Comparison of ENCODE assay signal across 8 cellular contexts in genomic region chr18:77131652-77132368, GRCh38. TPM values are rescaled to one million over a fixed set of nuclear protein-coding genes. Genes with fewer than 3 reads are reported as not detected.
DNase-seq lines count a peak whose midpoint lies in the region; ATAC-seq and TF ChIP-seq lines count a peak whose summit lies in the region.

No MANE protein-coding gene starts in this region.

- H3K4me1 Mint-ChIP-seq in T-helper 17 cell, result peaks cover 45% of the 10 kb centered on the region
- H3K4me1 Mint-ChIP-seq in dendritic cell treated with granulocyte-macrophage colony-stimulating factor and Interleukin-4, amounts not matched to agents 40 ng/mL and 50 ng/mL, for 4 days (ENCODE audit: low read depth), result peaks cover 68% of the 10 kb centered on the region

- H3K27ac ChIP-seq in thoracic aorta, result peak overlapping the region; percentile 81 to 89

- peak overlapping the region; percentile 81 for H3K4me3 ChIP-seq in thoracic aorta

- peak overlapping the region; percentile 98 for H3K4me3 Mint-ChIP-seq in T-helper 17 cell
- peak overlapping the region; percentile 96 for H3K4me3 Mint-ChIP-seq in dendritic cell treated with granulocyte-macrophage colony-stimulating factor and Interleukin-4, amounts not matched to agents 40 ng/mL and 50 ng/mL, for 4 days

- H3K9me3 Mint-ChIP-seq in dendritic cell treated with granulocyte-macrophage colony-stimulating factor and Interleukin-4, amounts not matched to agents 40 ng/mL and 50 ng/mL, for 4 days, result no peaks in the 10 kb centered on the region

- H3K36me3 Mint-ChIP-seq in T-helper 17 cell (ENCODE audit: low read depth), result peaks cover 5% of the 10 kb centered on the region
- peaks cover 44% of the 10 kb centered on the region for H3K36me3 Mint-ChIP-seq in dendritic cell treated with granulocyte-macrophage colony-stimulating factor and Interleukin-4, amounts not matched to agents 40 ng/mL and 50 ng/mL, for 4 days (ENCODE audit: low read depth)

- H3K9me3 ChIP-seq in T-helper 17 cell (ENCODE audit: control insufficient read depth, low read length, poor library complexity, severe bottlenecking) (no peaks in the 10 kb centered on the region), thoracic aorta (no peaks in the 10 kb centered on the region)

- no peaks in the 10 kb centered on the region for H3K27me3 ChIP-seq in thoracic aorta (replicated peaks; ENCODE audit: insufficient read depth)

- in situ Hi-C loops in Caki2 (cut with HindIII; ENCODE audit: low pct_unique_long_range_greater_than_20kb, low sequenced_read_pairs), result no loop called here

- ATAC-seq in GM19452 (IDR thresholded peaks at IDR 0.05; ENCODE audit: unreplicated experiment) (peak; percentile 50), HG03460 (IDR thresholded peaks at IDR 0.05; ENCODE audit: unreplicated experiment) (peak; percentile 48), T-helper 17 cell (peak; percentile 14), thoracic aorta (ENCODE audit: insufficient number of reproducible peaks, low FRiP score, low read depth) (peak; percentile 53)

- TF ChIP-seq CTCF in thoracic aorta (IDR thresholded peaks at IDR 0.05), result no peak

- H3K27ac Mint-ChIP-seq in T-helper 17 cell, result peak overlapping the region; percentile 98
- peak overlapping the region; percentile 98 for H3K27ac Mint-ChIP-seq in dendritic cell treated with granulocyte-macrophage colony-stimulating factor and Interleukin-4, amounts not matched to agents 40 ng/mL and 50 ng/mL, for 4 days

- peaks cover 22 to 50% of the 10 kb centered on the region in 2 donors for H3K4me1 ChIP-seq in thoracic aorta (ENCODE audit: control insufficient read depth in 1 of 2, low read depth in 2 of 2)

- H3K27me3 Mint-ChIP-seq in T-helper 17 cell, result no peaks in the 10 kb centered on the region
- no peaks in the 10 kb centered on the region for H3K27me3 Mint-ChIP-seq in dendritic cell treated with granulocyte-macrophage colony-stimulating factor and Interleukin-4, amounts not matched to agents 40 ng/mL and 50 ng/mL, for 4 days

- intact Hi-C loops in dendritic cell treated with granulocyte-macrophage colony-stimulating factor and Interleukin-4, amounts not matched to agents 40 ng/mL and 50 ng/mL, for 4 days (cut with micrococcal nuclease), result loop anchor here (2.0 to 10.0 kb wide), 4 partner anchors 67 to 307 kb away; partner anchors contain the start of gene ZNF236

- peak; percentile 48 for DNase-seq in Caki2 (ENCODE audit: low read depth)
- DNase-seq in T-helper 17 cell, result peak in 2 of 3 donors; percentile 7 to 29
- DNase-seq in lung microvascular endothelial cell (ENCODE audit: low read depth in 2 of 2), result peak; percentile 33 to 37
- DNase-seq in thoracic aorta (ENCODE audit: low spot score), result no peak
- no peak for DNase-seq in NCI-H2227 treated with DMSO at 0.1 percent for 48 hours (lab: John Stamatoyannopoulos, UW)

- no peaks in the 10 kb centered on the region for H3K36me3 ChIP-seq in thoracic aorta

RNA-seq across cellular contexts. Expression of gene MBP, which starts 0.8 kb away (rescaled TPM):
- total RNA-seq in Caki2 (2014; rRNA removed; shearing (Covaris generic); ENCODE audit: low replicate concordance), result 12.8 and 14.7 TPM in 2 replicates
- total RNA-seq in T-helper 17 cell (100 to 1,000 TPM in 1 of 2 donors, 10 to 100 TPM in 1; 97.7 to 127 TPM), lung microvascular endothelial cell (3.5 and 6.9 TPM in 2 replicates), thoracic aorta (10 to 100 TPM; 41.7 to 42.2 TPM)

Comparison
In these comparisons a context has a peak if more than half of its experiments do, and no peak if none do; other contexts are left out.
1. DNase-seq: peak in Caki2 (single experiment), T-helper 17 cell (2 of 3) and lung microvascular endothelial cell (2 of 2); none in thoracic aorta (single experiment) and NCI-H2227 treated with DMSO at 0.1 percent for 48 hours (single experiment).
2. Peak in every context shown above with its lines, with median percentiles within 50 percentile points of each other: ATAC-seq.